In genomic region chr15:51484781-51485180, GRCh38 we compare ENCODE assay signal across 27 cellular contexts.
DNase-seq lines count a peak whose midpoint lies in the region; ATAC-seq, FAIRE-seq and TF ChIP-seq lines count a peak whose summit lies in the region.
"Had no signal": no experiment of that assay in that cellular context is flagged by ENCODE, and none has a peak within 500 bp of the region (broad histone marks: within the 10 kb centered on the region; RNA-seq: fewer than 3 reads in every experiment).

No MANE protein-coding gene starts in this region.

- H4K20me1 ChIP-seq in HepG2 (ENCODE audit: insufficient read depth, low read length) (no peaks in the 10 kb centered on the region), Karpas-422 (ENCODE audit: insufficient read depth, low read depth, low read length) (no peaks in the 10 kb centered on the region)

- CTCF ChIA-PET in HepG2 (lab: Yijun Ruan, JAX; ENCODE audit: low intra/inter-chr PET ratio, low total read pairs), result no interaction called here

- H3K27ac ChIP-seq in HepG2 (ENCODE audit: extremely low read length, insufficient read depth, low read length) (no peak overlapping the region), right lobe of liver (no peak overlapping the region), Karpas-422 (ENCODE audit: low read length) (no peak overlapping the region), transverse colon (no peak overlapping the region)
- H3K27ac ChIP-seq: A549, KMS-11, Peyer's patch, SK-N-MC had no signal

- H2AFZ ChIP-seq in HepG2 (ENCODE audit: low read length) (no peak overlapping the region), Karpas-422 (ENCODE audit: low read length) (no peak overlapping the region)

- H3K36me3 ChIP-seq in HepG2 (replicated peaks in 1 of 2; ENCODE audit: control insufficient read depth in 1 of 2, insufficient read depth in 2 of 2, low read length in 2 of 2), result peaks cover 0 to 4% of the 10 kb centered on the region in 2 experiments; a peak in 2 of 5 replicates
- peaks cover 0 to 17% (median 2%) of the 10 kb centered on the region in 4 donors for H3K36me3 ChIP-seq in right lobe of liver
- 0 out of 2 replicates have a peak, but pooled peaks cover 2% of the 10 kb centered on the region for H3K36me3 ChIP-seq in Karpas-422 (ENCODE audit: insufficient read depth, low read length)
- H3K36me3 ChIP-seq in transverse colon, result peaks cover 0 to 59% (median 17%) of the 10 kb centered on the region in 4 donors

- FAIRE-seq in HepG2 (lab: Jason Lieb, UNC), result no peak
- FAIRE-seq: GM12891, H1, HTR-8/SVneo had no signal

- DNase-seq in HepG2 (ENCODE audit: low spot score), result no peak
- DNase-seq in right lobe of liver, result no peak
- DNase-seq in Karpas-422, result peak; percentile 41
- DNase-seq in central memory CD8-positive, alpha-beta T cell (ENCODE audit: low spot score in 2 of 2), result no peak
- DNase-seq in NK-92 (lab: John Stamatoyannopoulos, UW; ENCODE audit: unreplicated experiment), result no peak
- no peak for DNase-seq in NCI-H2107 treated with DMSO at 0.1 percent for 48 hours (lab: John Stamatoyannopoulos, UW; ENCODE audit: unreplicated experiment)
- DNase-seq in transverse colon, result no peak
- DNase-seq: C1 segment of cervical spinal cord; CD4-positive, alpha-beta memory T cell; COR-L47; GDM1; HCEC 1CT; NCI-H1048; NCI-H1694; NCI-H2029 treated with DMSO at 0.1 percent for 48 hours; NCI-H2171 treated with DMSO at 0.1 percent for 48 hours; NCI-H446; NCI-H524 treated with DMSO at 0.1 percent for 48 hours; Peyer's patch; SIG-M5; T-helper 17 cell had no signal

- no peak overlapping the region for H3K4me3 ChIP-seq in HepG2 (replicated peaks in 1 of 3; ENCODE audit: insufficient read depth in 1 of 3, low read depth in 2 of 3, low read length in 3 of 3)
- no peak overlapping the region for H3K4me3 ChIP-seq in right lobe of liver
- H3K4me3 ChIP-seq in Karpas-422 (ENCODE audit: low read length), result no peak overlapping the region
- H3K4me3 ChIP-seq in transverse colon, result no peak overlapping the region
- H3K4me3 ChIP-seq: A549, Peyer's patch, SK-N-MC had no signal

- H3K9me3 ChIP-seq in HepG2 (ENCODE audit: low read length) (peaks cover 17% of the 10 kb centered on the region), right lobe of liver (peaks cover 0 to 8% (median 0%) of the 10 kb centered on the region in 4 donors), Karpas-422 (ENCODE audit: low read length) (peaks cover 30% of the 10 kb centered on the region), transverse colon (peaks cover 7 to 17% of the 10 kb centered on the region in 2 donors)

- no TSS peak for BruUV-seq in HepG2 (replicated peaks; lab: Mats Ljungman, UMichigan)

- no peaks in the 10 kb centered on the region for H3K27me3 Mint-ChIP-seq in central memory CD8-positive, alpha-beta T cell
- H3K27me3 Mint-ChIP-seq: CD4-positive, alpha-beta memory T cell; T-helper 17 cell had no signal

- no peak for TF ChIP-seq RAD21 in HepG2 (CRISPR knock-in tag; IDR thresholded peaks at IDR 0.05)

- TF ChIP-seq POLR2A in HepG2 (IDR thresholded peaks at IDR 0.05; ENCODE audit: insufficient read depth in 1 of 2, low read depth in 2 of 2, low read length in 2 of 2) (no peak), right lobe of liver (IDR thresholded peaks at IDR 0.05) (no peak), transverse colon (IDR thresholded peaks at IDR 0.05) (no peak)

- H3K9me3 Mint-ChIP-seq in central memory CD8-positive, alpha-beta T cell, result peaks cover 15% of the 10 kb centered on the region

- 83% methylated on average over 1 of the region's 1 CpG for WGBS in HepG2 (ENCODE audit: low lambda C conversion rate)
- WGBS in right lobe of liver (ENCODE audit: insufficient coverage, low coverage, low lambda C conversion rate, missing lambda C conversion rate), result 88% methylated on average over 1 of the region's 1 CpG
- WGBS in transverse colon (ENCODE audit: low coverage in 1 of 2), 2 donors, result 67 to 100% methylated on average over 1 of the region's 1 CpG

- H3K27ac Mint-ChIP-seq in central memory CD8-positive, alpha-beta T cell (ENCODE audit: low read depth), result peak overlapping the region; percentile 33
- H3K27ac Mint-ChIP-seq: CD4-positive, alpha-beta memory T cell; T-helper 17 cell had no signal

- no peaks in the 10 kb centered on the region for H3K27me3 ChIP-seq in HepG2 (ENCODE audit: control insufficient read depth in 1 of 2, insufficient read depth in 2 of 2, low read length in 2 of 2)
- no peaks in the 10 kb centered on the region for H3K27me3 ChIP-seq in right lobe of liver
- H3K27me3 ChIP-seq in Karpas-422 (ENCODE audit: low read length), result no peaks in the 10 kb centered on the region
- H3K27me3 ChIP-seq in transverse colon, result no peaks in the 10 kb centered on the region
- H3K27me3 ChIP-seq: Peyer's patch had no signal

- ATAC-seq in HepG2 (no peak), right lobe of liver (no peak)
- no peak for ATAC-seq in central memory CD8-positive, alpha-beta T cell (replicated peaks; ENCODE audit: extremely low read depth, poor library complexity, severe bottlenecking)
- ATAC-seq: A549, T-helper 17 cell had no signal

- in situ Hi-C loops in HepG2 (cut with HindIII; ENCODE audit: extremely low pct_ligation_motif_present, low pct_unique_long_range_greater_than_20kb), result no loop called here
- in situ Hi-C loops in transverse colon (cut with MboI; ENCODE audit: low pct_ligation_motif_present in 1 of 4, low pct_unique_long_range_greater_than_20kb in 1 of 4, low sequenced_read_pairs in 3 of 4), result no loop called here

- H3K4me1 Mint-ChIP-seq in central memory CD8-positive, alpha-beta T cell, result no peaks in the 10 kb centered on the region
- H3K4me1 Mint-ChIP-seq: T-helper 17 cell had no signal

- H3K4me1 ChIP-seq in HepG2 (ENCODE audit: insufficient read depth, low read length) (no peaks in the 10 kb centered on the region), right lobe of liver (no peaks in the 10 kb centered on the region), Karpas-422 (ENCODE audit: low read length) (no peaks in the 10 kb centered on the region), transverse colon (no peaks in the 10 kb centered on the region)
- H3K4me1 ChIP-seq: A549, Peyer's patch had no signal

- TF ChIP-seq CTCF in HepG2 (CRISPR knock-in tag; IDR thresholded peaks at IDR 0.05) (no peak), right lobe of liver (IDR thresholded peaks at IDR 0.05) (no peak), transverse colon (IDR thresholded peaks at IDR 0.05) (no peak)

- H3K79me2 ChIP-seq in HepG2 (ENCODE audit: insufficient read depth, low read length) (no peaks in the 10 kb centered on the region), Karpas-422 (ENCODE audit: low read length) (no peaks in the 10 kb centered on the region)

- H3K4me3 Mint-ChIP-seq in central memory CD8-positive, alpha-beta T cell, result no peak overlapping the region
- H3K4me3 Mint-ChIP-seq: CD4-positive, alpha-beta memory T cell; T-helper 17 cell had no signal

- no peak overlapping the region for H3K9ac ChIP-seq in HepG2 (ENCODE audit: insufficient read depth, low read depth, low read length)
- no peak overlapping the region for H3K9ac ChIP-seq in Karpas-422 (ENCODE audit: low read length)
- H3K9ac ChIP-seq: KMS-11 had no signal

- no peaks in the 10 kb centered on the region for H3K9me2 ChIP-seq in Karpas-422 (replicated peaks; ENCODE audit: insufficient read depth, low read length)

- intact Hi-C loops in HepG2 (cut with micrococcal nuclease; ENCODE audit: unreplicated experiment) (no loop called here), right lobe of liver (cut with DNase I) (no loop called here), transverse colon (cut with DNase I; ENCODE audit: low total_unique reads) (no loop called here)

- POLR2A ChIA-PET in HepG2 (lab: Yijun Ruan, JAX), result no interaction called here

- H3K4me2 ChIP-seq in HepG2 (ENCODE audit: low read depth, low read length), result no peak overlapping the region
- no peak overlapping the region for H3K4me2 ChIP-seq in Karpas-422 (ENCODE audit: low read depth, low read length, poor library complexity, severe bottlenecking)
- H3K4me2 ChIP-seq: A549, KMS-11 had no signal

- peaks cover 6% of the 10 kb centered on the region for H3K36me3 Mint-ChIP-seq in central memory CD8-positive, alpha-beta T cell (ENCODE audit: insufficient read depth)

- TF ChIP-seq EP300 in HepG2 (IDR thresholded peaks at IDR 0.05; ENCODE audit: low read depth in 2 of 2, low read length in 2 of 2) (no peak), HepG2 (CRISPR knock-in tag; IDR thresholded peaks at IDR 0.05; ENCODE audit: borderline replicate concordance) (no peak), transverse colon (IDR thresholded peaks at IDR 0.05; ENCODE audit: low read depth) (no peak)

TF ChIP-seq in HepG2, 621 proteins besides CTCF, POLR2A, EP300 and RAD21:
- peak; percentile 98 for TF ChIP-seq ZNF160 (CRISPR knock-in tag; IDR thresholded peaks at IDR 0.05)
- TF ChIP-seq BHLHE40 (IDR thresholded peaks at IDR 0.05; ENCODE audit: low read length), result no peak
- TF ChIP-seq, protein P1, sequence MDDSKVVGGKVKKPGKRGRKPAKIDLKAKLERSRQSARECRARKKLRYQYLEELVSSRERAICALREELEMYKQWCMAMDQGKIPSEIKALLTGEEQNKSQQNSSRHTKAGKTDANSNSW (CRISPR knock-in tag; IDR thresholded peaks at IDR 0.05; ENCODE audit: borderline replicate concordance), result no peak
- TF ChIP-seq, protein P2, sequence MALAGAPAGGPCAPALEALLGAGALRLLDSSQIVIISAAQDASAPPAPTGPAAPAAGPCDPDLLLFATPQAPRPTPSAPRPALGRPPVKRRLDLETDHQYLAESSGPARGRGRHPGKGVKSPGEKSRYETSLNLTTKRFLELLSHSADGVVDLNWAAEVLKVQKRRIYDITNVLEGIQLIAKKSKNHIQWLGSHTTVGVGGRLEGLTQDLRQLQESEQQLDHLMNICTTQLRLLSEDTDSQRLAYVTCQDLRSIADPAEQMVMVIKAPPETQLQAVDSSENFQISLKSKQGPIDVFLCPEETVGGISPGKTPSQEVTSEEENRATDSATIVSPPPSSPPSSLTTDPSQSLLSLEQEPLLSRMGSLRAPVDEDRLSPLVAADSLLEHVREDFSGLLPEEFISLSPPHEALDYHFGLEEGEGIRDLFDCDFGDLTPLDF (CRISPR knock-in tag; IDR thresholded peaks at IDR 0.05), result no peak
